18 cellular contexts compared by ENCODE assay signal in the genomic region with DNA sequence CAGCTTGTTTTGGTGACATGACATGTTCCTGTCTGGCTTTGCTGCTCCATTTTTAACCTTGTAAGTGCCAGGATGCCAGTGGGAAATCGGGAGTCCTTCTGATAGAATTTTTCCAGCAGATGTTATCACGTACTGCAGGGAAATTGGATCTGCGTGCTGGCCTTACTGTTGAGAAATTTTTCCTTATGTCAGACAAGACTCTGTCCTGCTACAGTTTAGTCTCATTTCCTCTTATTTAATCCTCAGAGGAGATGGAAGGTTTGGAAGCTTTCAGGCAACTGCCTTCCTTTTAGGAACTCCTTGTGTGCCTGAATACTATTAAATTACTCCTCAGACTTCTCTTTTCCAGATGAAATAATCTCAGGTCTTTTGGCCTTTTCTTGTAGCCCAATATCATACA.
DNase-seq lines count a peak whose midpoint lies in the region; ATAC-seq and TF ChIP-seq lines count a peak whose summit lies in the region.
"Had no signal": no experiment of that assay in that cellular context is flagged by ENCODE, and none has a peak within 500 bp of the region (broad histone marks: within the 10 kb centered on the region; RNA-seq: fewer than 3 reads in every experiment).

No MANE protein-coding gene starts in this region.

- intact Hi-C loops in IMR-90 (cut with micrococcal nuclease): no loop called here
- intact Hi-C loops in right cardiac atrium (cut with DNase I): no loop called here
- intact Hi-C loops in sigmoid colon (cut with DNase I): no loop called here

- peak overlapping the region; percentile 78 for H3K23ac ChIP-seq in IMR-90 (ENCODE audit: low read depth, low read length)

- POLR2A ChIA-PET in IMR-90 (lab: Charles Lee; ENCODE audit: unreplicated experiment): no interaction called here

- peak overlapping the region; percentile 70 for H3K27ac ChIP-seq in IMR-90 (ENCODE audit: insufficient read depth, low read length)
- peak overlapping the region; percentile 12 to 79 for H3K27ac ChIP-seq in coronary artery
- H3K27ac ChIP-seq in right cardiac atrium (ENCODE audit: low read length): peak overlapping the region; percentile 32
- peak overlapping the region; percentile 24 to 65 (median 50) for H3K27ac ChIP-seq in sigmoid colon
- H3K27ac ChIP-seq: neural progenitor cell had no signal

- H3K27ac Mint-ChIP-seq in immature natural killer cell: no peak overlapping the region
- H3K27ac Mint-ChIP-seq: neural progenitor cell had no signal

- peak overlapping the region; percentile 64 to 74; a peak in 2 of 4 replicates for H4K8ac ChIP-seq in IMR-90 (ENCODE audit: low read depth in 2 of 2, low read length in 2 of 2)

- CTCF ChIA-PET in IMR-90 (lab: Yijun Ruan, JAX): no interaction called here

- H2BK15ac ChIP-seq in IMR-90 (ENCODE audit: low read depth, low read length): peak overlapping the region; percentile 53; the same call in 1 of the 3 replicates

- H3K4me2 ChIP-seq in IMR-90 (ENCODE audit: low read depth, low read length): no peak overlapping the region
- H3K4me2 ChIP-seq: neural progenitor cell had no signal

- H4K5ac ChIP-seq in IMR-90 (ENCODE audit: low read depth, low read length): no peak overlapping the region

- peaks cover 25% of the 10 kb centered on the region for H3K9me1 ChIP-seq in IMR-90 (ENCODE audit: insufficient read depth, low read length)

- TF ChIP-seq POLR2A in IMR-90 (IDR thresholded peaks at IDR 0.05; ENCODE audit: low read depth, low read length) (no peak), sigmoid colon (IDR thresholded peaks at IDR 0.05) (no peak)

- H3K36me3 Mint-ChIP-seq in immature natural killer cell: peaks cover 21 to 47% (median 39%) of the 10 kb centered on the region in 3 donors

- dilution Hi-C loops in IMR-90 (cut with HindIII; ENCODE audit: low sequenced_read_pairs, unreplicated experiment): loop anchor here (25.0 kb wide), 1 partner anchor 135 kb away; no protein-coding TSS in a partner anchor

- H3K4ac ChIP-seq in IMR-90 (ENCODE audit: low read depth, low read length): peak overlapping the region; percentile 11; the same call in 1 of the 2 replicates

- H4K20me1 ChIP-seq in IMR-90 (ENCODE audit: insufficient read depth, low read length): no peaks in the 10 kb centered on the region

- DNase-seq in IMR-90 (peak; percentile 39), coronary artery (ENCODE audit: low spot score) (no peak), right cardiac atrium (peak in 1 of 3 donors; percentile 22), sigmoid colon (no peak), immature natural killer cell (no peak), OCI-M2 (lab: John Stamatoyannopoulos, UW; ENCODE audit: unreplicated experiment) (no peak)
- DNase-seq: activated CD4-positive, CD25-positive, alpha-beta regulatory T cell; activated effector memory CD4-positive, alpha-beta T cell treated with Interleukin-2 at 50 U/mL for 16 hours; body of pancreas; foreskin fibroblast; NCI-H2081; NCI-H748 treated with DMSO at 0.1 percent for 48 hours; T-helper 1 cell; trophoblast cell had no signal

- no peaks in the 10 kb centered on the region for H3K9me3 Mint-ChIP-seq in immature natural killer cell
- H3K9me3 Mint-ChIP-seq: neural progenitor cell had no signal

- in situ Hi-C loops in IMR-90 (cut with MboI; ENCODE audit: low sequenced_read_pairs): no loop called here

- ATAC-seq in IMR-90 (ENCODE audit: low read depth) (peak; percentile 42), right cardiac atrium (peak; percentile 42 to 54), GM18909 (IDR thresholded peaks at IDR 0.05; ENCODE audit: poor library complexity, unreplicated experiment) (no peak), GM21737 (IDR thresholded peaks at IDR 0.05; ENCODE audit: unreplicated experiment) (no peak)
- ATAC-seq: body of pancreas had no signal

- H3K56ac ChIP-seq in IMR-90 (ENCODE audit: extremely low read depth, insufficient read depth, low read length): no peak overlapping the region

- H3K18ac ChIP-seq in IMR-90 (ENCODE audit: low read depth, low read length): no peak overlapping the region

- H3K4me3 ChIP-seq in IMR-90 (ENCODE audit: insufficient read depth, low read depth, low read length) (no peak overlapping the region), coronary artery (no peak overlapping the region), right cardiac atrium (ENCODE audit: low read length) (no peak overlapping the region), sigmoid colon (no peak overlapping the region)
- H3K4me3 ChIP-seq: body of pancreas, lung, neural progenitor cell had no signal

- H3K36me3 ChIP-seq in IMR-90 (ENCODE audit: control insufficient read depth, insufficient read depth, low read length) (peaks cover 57% of the 10 kb centered on the region), sigmoid colon (peaks cover 20 to 72% (median 38%) of the 10 kb centered on the region in 4 donors)
- H3K36me3 ChIP-seq: neural progenitor cell had no signal

- H3K14ac ChIP-seq in IMR-90 (replicated peaks; ENCODE audit: low read depth, low read length): peak overlapping the region; percentile 78

- 0 out of 2 replicates have a peak overlapping the region, but pooled peaks have one; percentile 45 for H2AK5ac ChIP-seq in IMR-90 (ENCODE audit: low read depth, low read length)

- no peaks in the 10 kb centered on the region for H3K9me3 ChIP-seq in IMR-90 (ENCODE audit: control insufficient read depth, insufficient read depth, low read length)
- no peaks in the 10 kb centered on the region for H3K9me3 ChIP-seq in right cardiac atrium (ENCODE audit: control insufficient read depth, low read length)
- H3K9me3 ChIP-seq in sigmoid colon: no peaks in the 10 kb centered on the region
- H3K9me3 ChIP-seq: body of pancreas had no signal

- TF ChIP-seq RAD21 in IMR-90 (IDR thresholded peaks at IDR 0.05; ENCODE audit: low read length): no peak

- 0 out of 2 replicates have a peak overlapping the region, but pooled peaks have one; percentile 26 for H2BK120ac ChIP-seq in IMR-90 (ENCODE audit: low read depth, low read length)

- TF ChIP-seq CTCF in IMR-90 (conservative IDR thresholded peaks at IDR 0.05; ENCODE audit: low read depth, low read length): no peak
- no peak for TF ChIP-seq CTCF in coronary artery (IDR thresholded peaks at IDR 0.05)
- TF ChIP-seq CTCF in sigmoid colon (IDR thresholded peaks at IDR 0.05): no peak

- no peaks in the 10 kb centered on the region for H3K4me1 Mint-ChIP-seq in immature natural killer cell
- H3K4me1 Mint-ChIP-seq: neural progenitor cell had no signal

- H2BK5ac ChIP-seq in IMR-90 (ENCODE audit: low read depth, low read length, poor library complexity, severe bottlenecking): no peak overlapping the region

- peaks cover 0 to 2% (median 0%) of the 10 kb centered on the region in 3 donors for H3K27me3 Mint-ChIP-seq in immature natural killer cell (ENCODE audit: low read depth in 3 of 3)

- peak overlapping the region; percentile 28; the same call in 1 of the 2 replicates for H3K9ac ChIP-seq in IMR-90 (ENCODE audit: low read depth, low read length)
- H3K9ac ChIP-seq: neural progenitor cell had no signal

- no CpG with 5 or more reads among the region's 3 CpGs for WGBS in IMR-90 (ENCODE audit: extremely low coverage in 2 of 2, insufficient read length in 1 of 2), 2 experiments
- 20% methylated on average over 3 of the region's 3 CpGs for WGBS in right cardiac atrium
- WGBS in sigmoid colon, 2 donors: 67 to 82% methylated on average over 3 of the region's 3 CpGs

- no peak overlapping the region for H3K4me3 Mint-ChIP-seq in immature natural killer cell
- H3K4me3 Mint-ChIP-seq: neural progenitor cell had no signal

- H3K4me1 ChIP-seq in IMR-90 (ENCODE audit: control insufficient read depth, insufficient read depth, low read length): peaks cover 7% of the 10 kb centered on the region
- peaks cover 12% of the 10 kb centered on the region for H3K4me1 ChIP-seq in right cardiac atrium (ENCODE audit: control insufficient read depth, insufficient read depth, low read length)
- peaks cover 0 to 36% (median 30%) of the 10 kb centered on the region in 4 donors for H3K4me1 ChIP-seq in sigmoid colon

- no peak overlapping the region for H2AK9ac ChIP-seq in IMR-90 (replicated peaks; ENCODE audit: low read depth, low read length, poor library complexity)

- peaks cover 13 to 54% of the 10 kb centered on the region in 2 experiments for H3K79me1 ChIP-seq in IMR-90 (ENCODE audit: low read depth in 1 of 2, low read length in 2 of 2)

- BruUV-seq in IMR-90 (replicated peaks; lab: Mats Ljungman, UMichigan): no TSS peak

- no peaks in the 10 kb centered on the region for H3K27me3 ChIP-seq in IMR-90 (ENCODE audit: control insufficient read depth, insufficient read depth, low read length)
- H3K27me3 ChIP-seq in right cardiac atrium (ENCODE audit: control insufficient read depth, insufficient read depth): no peaks in the 10 kb centered on the region
- no peaks in the 10 kb centered on the region for H3K27me3 ChIP-seq in sigmoid colon
- H3K27me3 ChIP-seq: body of pancreas, neural progenitor cell had no signal

- no peak for TF ChIP-seq EP300 in sigmoid colon (IDR thresholded peaks at IDR 0.05)

- H2BK20ac ChIP-seq in IMR-90 (ENCODE audit: low read depth, low read length): no peak overlapping the region

- H2AFZ ChIP-seq in IMR-90 (replicated peaks; ENCODE audit: low read length, poor library complexity): no peak overlapping the region
- H2AFZ ChIP-seq: neural progenitor cell had no signal

- peak overlapping the region; percentile 9; the same call in 1 of the 2 replicates for H4K91ac ChIP-seq in IMR-90 (ENCODE audit: insufficient read depth, low read depth, low read length)

TF ChIP-seq in IMR-90, 13 proteins besides CTCF, POLR2A, EP300 and RAD21 (continues in another document):
- TF ChIP-seq NFE2L2 (IDR thresholded peaks at IDR 0.05; ENCODE audit: low read depth, low read length) (no peak), CHD1 (IDR thresholded peaks at IDR 0.05; ENCODE audit: low read depth, low read length) (no peak), BHLHE40 (IDR thresholded peaks at IDR 0.05; ENCODE audit: low read depth, low read length) (no peak), USF2 (IDR thresholded peaks at IDR 0.05; ENCODE audit: low read depth, low read length) (no peak), CEBPB (IDR thresholded peaks at IDR 0.05; ENCODE audit: low read depth, low read length) (no peak), RFX5 (IDR thresholded peaks at IDR 0.05; ENCODE audit: low read depth, low read length) (no peak), SMC3 (IDR thresholded peaks at IDR 0.05; ENCODE audit: low read depth, low read length) (no peak), MAFK (IDR thresholded peaks at IDR 0.05; ENCODE audit: low read depth, low read length) (no peak), MXI1 (IDR thresholded peaks at IDR 0.05; ENCODE audit: borderline replicate concordance, low read depth, low read length) (no peak), RCOR1 (IDR thresholded peaks at IDR 0.05; ENCODE audit: insufficient replicate concordance, low read length) (no peak), FOS (IDR thresholded peaks at IDR 0.05; ENCODE audit: low read depth, low read length) (no peak)

Comparison
In these comparisons a context has a peak if more than half of its experiments do, and no peak if none do; other contexts are left out.
1. ATAC-seq: peak in IMR-90 (single experiment) and right cardiac atrium (2 of 2); none in GM18909 (single experiment) and GM21737 (single experiment).
2. Peak in every context shown above with its lines, with median percentiles within 50 percentile points of each other: H3K27ac ChIP-seq.